ENCODE assay signal across 1 cellular context in genomic region chr12:64610660-64611429, GRCh38.
A peak's percentile ranks its signal among the peaks of the same experiment; 100 is the strongest.
TF ChIP-seq lines count a peak whose summit lies in the region.

No MANE protein-coding gene starts in this region.

TF ChIP-seq in WTC11, 78 proteins besides CTCF, POLR2A, EP300 and RAD21 (continued from another document):
- TF ChIP-seq ARID4B (CRISPR knock-in tag; IDR thresholded peaks at IDR 0.05; ENCODE audit: borderline replicate concordance) (peak; percentile 77; the same call in 1 of the 2 replicates), GABPB1 (CRISPR knock-in tag; IDR thresholded peaks at IDR 0.05) (peak; percentile 22; the same call in 1 of the 2 replicates)
TF ChIP-seq in WTC11: peak in this region for 10.
